ENCODE assay signal across 11 cellular contexts in genomic region chr19:46487178-46487801, GRCh38. TPM values are rescaled to one million over a fixed set of nuclear protein-coding genes. Genes with fewer than 3 reads are reported as not detected.
A peak's percentile ranks its signal among the peaks of the same experiment; 100 is the strongest.
DNase-seq lines count a peak whose midpoint lies in the region; ATAC-seq, FAIRE-seq and TF ChIP-seq lines count a peak whose summit lies in the region.
"Had no signal": no experiment of that assay in that cellular context is flagged by ENCODE, and none has a peak within 500 bp of the region (broad histone marks: within the 10 kb centered on the region; RNA-seq: fewer than 3 reads in every experiment).

No MANE protein-coding gene starts in this region.

- H2BK15ac ChIP-seq in H1 (ENCODE audit: low read length) (no peak overlapping the region), mesendoderm (replicated peaks; ENCODE audit: low read depth) (no peak overlapping the region)

- no peaks in the 10 kb centered on the region for H3K27me3 ChIP-seq in Loucy (ENCODE audit: insufficient read depth, low read length, poor library complexity, severe bottlenecking)
- H3K27me3 ChIP-seq in H1 (replicated peaks in 1 of 4; ENCODE audit: control insufficient read depth in 3 of 4, extremely low read depth in 1 of 4, insufficient read depth in 3 of 4, low read length in 3 of 4), result peaks cover 21 to 58% (median 47%) of the 10 kb centered on the region in 4 experiments
- peaks cover 25% of the 10 kb centered on the region for H3K27me3 ChIP-seq in mesendoderm (ENCODE audit: insufficient read depth, low read length, poor library complexity)
- H3K27me3 ChIP-seq in testis, result no peaks in the 10 kb centered on the region

- H3K9ac ChIP-seq in Loucy (ENCODE audit: low read depth, low read length, poor library complexity, severe bottlenecking) (no peak overlapping the region), H1 (replicated peaks in 1 of 4; ENCODE audit: extremely low read depth in 1 of 4, low read depth in 3 of 4, low read length in 3 of 4) (no peak overlapping the region; a peak in 1 of 7 replicates), mesendoderm (ENCODE audit: low read length) (peak overlapping the region; percentile 47)

- H2AK5ac ChIP-seq in H1 (ENCODE audit: low read depth, low read length) (no peak overlapping the region), mesendoderm (ENCODE audit: low read length) (no peak overlapping the region)

- H2AFZ ChIP-seq in Loucy (ENCODE audit: low read length) (0 out of 2 replicates have a peak overlapping the region, but pooled peaks have one; percentile 25), H1 (ENCODE audit: low read length) (peak overlapping the region; percentile 60; the same call in 1 of the 2 replicates)

- DNase-seq in H1 (ENCODE audit: low read depth in 1 of 2, low spot score in 2 of 2) (no peak), mesendoderm (no peak), testis (no peak), nucleus accumbens (lab: John Stamatoyannopoulos, UW) (no peak), HTR-8/SVneo (ENCODE audit: insufficient read length, low spot score) (no peak)
- DNase-seq: GDM1 had no signal

- no peaks in the 10 kb centered on the region for H3K9me2 ChIP-seq in Loucy (replicated peaks; ENCODE audit: low read depth, low read length)

- H2BK5ac ChIP-seq in H1 (ENCODE audit: low read depth, low read length), result no peak overlapping the region
- no peak overlapping the region for H2BK5ac ChIP-seq in mesendoderm (ENCODE audit: low read length)

- H3K27ac ChIP-seq in H1 (ENCODE audit: low read depth, low read length) (no peak overlapping the region), mesendoderm (ENCODE audit: low read depth, low read length) (no peak overlapping the region), testis (no peak overlapping the region)

- H3K4me1 ChIP-seq in Loucy (ENCODE audit: insufficient read depth, low read length, poor library complexity, severe bottlenecking) (no peaks in the 10 kb centered on the region), H1 (replicated peaks in 1 of 4; ENCODE audit: control insufficient read depth in 3 of 4, insufficient read depth in 4 of 4, low read length in 3 of 4) (peaks cover 0 to 17% (median 9%) of the 10 kb centered on the region in 4 experiments; a peak in 6 of 7 replicates), mesendoderm (ENCODE audit: control insufficient read depth, low read depth, low read length) (no peaks in the 10 kb centered on the region), testis (peaks cover 31% of the 10 kb centered on the region)

- H3K23ac ChIP-seq in H1 (ENCODE audit: insufficient read length) (no peak overlapping the region), mesendoderm (ENCODE audit: low read length) (no peak overlapping the region)

- no peak overlapping the region for H2BK20ac ChIP-seq in H1 (ENCODE audit: low read length)

- TF ChIP-seq EP300 in H1 (IDR thresholded peaks at IDR 0.05; ENCODE audit: borderline replicate concordance in 1 of 2, low read depth in 2 of 2, low read length in 2 of 2), result no peak

- H3K4me2 ChIP-seq in Loucy (ENCODE audit: low read depth, low read length, poor library complexity, severe bottlenecking), result no peak overlapping the region
- H3K4me2 ChIP-seq in H1 (ENCODE audit: insufficient read depth in 1 of 2, low read depth in 2 of 2, low read length in 2 of 2), result peak overlapping the region; percentile 53 to 74
- peak overlapping the region; percentile 54 for H3K4me2 ChIP-seq in mesendoderm (ENCODE audit: low read length)

- H3K56ac ChIP-seq in H1 (replicated peaks; ENCODE audit: insufficient read length, low read depth, low read length) (no peak overlapping the region), mesendoderm (ENCODE audit: low read length) (peak overlapping the region; percentile 62)

- H3K18ac ChIP-seq in H1 (ENCODE audit: extremely low read depth, low read length) (no peak overlapping the region), mesendoderm (ENCODE audit: low read length) (no peak overlapping the region)

- H3K36me3 ChIP-seq in Loucy (ENCODE audit: insufficient read depth, low read length), result no peaks in the 10 kb centered on the region
- no peaks in the 10 kb centered on the region for H3K36me3 ChIP-seq in H1 (ENCODE audit: control insufficient read depth in 2 of 4, insufficient read depth in 4 of 4, low read length in 3 of 4)
- no peaks in the 10 kb centered on the region for H3K36me3 ChIP-seq in mesendoderm (ENCODE audit: control insufficient read depth, insufficient read depth, low read length)
- H3K36me3 ChIP-seq in testis (ENCODE audit: low read depth, missing control alignments), result no peaks in the 10 kb centered on the region

- ATAC-seq in GM18870 (IDR thresholded peaks at IDR 0.05; ENCODE audit: unreplicated experiment) (no peak), HG03159 (IDR thresholded peaks at IDR 0.05; ENCODE audit: unreplicated experiment) (no peak)

- no peak overlapping the region for H3K4me3 ChIP-seq in Loucy (ENCODE audit: low read length, poor library complexity, severe bottlenecking)
- H3K4me3 ChIP-seq in H1 (ENCODE audit: extremely low read depth in 1 of 4, insufficient read depth in 2 of 4, low read depth in 3 of 4, low read length in 4 of 4), result peak overlapping the region in 3 of 4 experiments; percentile 31 to 50 (median 43); a peak in 6 of 8 replicates
- no peak overlapping the region for H3K4me3 ChIP-seq in mesendoderm (ENCODE audit: low read length)
- H3K4me3 ChIP-seq in testis, result peak overlapping the region; percentile 9 to 14

- peaks cover 4% of the 10 kb centered on the region; the same call in 1 of the 2 replicates for H3K23me2 ChIP-seq in H1 (ENCODE audit: low read depth, low read length)

- H4K5ac ChIP-seq in H1 (ENCODE audit: insufficient read length, low read depth, low read length) (no peak overlapping the region), mesendoderm (ENCODE audit: low read length) (no peak overlapping the region)

- H3K9me3 ChIP-seq in Loucy (ENCODE audit: insufficient read depth, low read depth, low read length), result no peaks in the 10 kb centered on the region
- no peaks in the 10 kb centered on the region for H3K9me3 ChIP-seq in H1 (ENCODE audit: insufficient read depth in 2 of 2, low read depth in 1 of 2, low read length in 1 of 2)
- H3K9me3 ChIP-seq in testis, result no peaks in the 10 kb centered on the region

- CTCF ChIA-PET in H1 (lab: Charles Lee; ENCODE audit: partially characterized antibody), result interaction anchor here (0.7 to 6.7 kb wide), 23 partner anchors 8 to 208 kb away, joined by 3 to 254 read pairs (median 5); partner anchors contain the start of genes PNMA8A and PNMA8B

- H3K14ac ChIP-seq in H1 (ENCODE audit: insufficient read length), result no peak overlapping the region

- intact Hi-C loops in testis (cut with DNase I; ENCODE audit: low total_unique reads), result loop anchor here (5.0 kb wide), 1 partner anchor 85 kb away; no protein-coding TSS in a partner anchor

- POLR2A ChIA-PET in H1 (lab: Charles Lee; ENCODE audit: partially characterized antibody), result interaction anchor here (0.7 to 1.7 kb wide), 4 partner anchors 10 to 91 kb away, joined by 3 to 6 read pairs (median 5); partner anchors contain the start of gene CCDC8

- FAIRE-seq in H1 (lab: Jason Lieb, UNC), result no peak
- no peak for FAIRE-seq in HTR-8/SVneo (lab: Jason Lieb, UNC)
- FAIRE-seq: small intestine had no signal

- no peak for TF ChIP-seq POLR2A in H1 (IDR thresholded peaks at IDR 0.05; ENCODE audit: control extremely low read depth in 1 of 2, low read depth in 2 of 2, low read length in 2 of 2)
- no peak for TF ChIP-seq POLR2A in testis (IDR thresholded peaks at IDR 0.05)

- TF ChIP-seq RAD21 in H1 (IDR thresholded peaks at IDR 0.05 in 1 of 2, conservative IDR thresholded peaks at IDR 0.05 in 1 of 2; ENCODE audit: low read depth in 2 of 2, low read length in 2 of 2), result no peak

- H3K4ac ChIP-seq in H1 (replicated peaks; ENCODE audit: insufficient read length, low read depth, low read length) (no peak overlapping the region), mesendoderm (ENCODE audit: low read depth, low read length) (no peak overlapping the region)

- no peak overlapping the region for H2BK120ac ChIP-seq in H1 (replicated peaks; ENCODE audit: low read depth, low read length)
- no peak overlapping the region for H2BK120ac ChIP-seq in mesendoderm (ENCODE audit: low read depth, low read length)

- no peaks in the 10 kb centered on the region for H3F3A ChIP-seq in Loucy (ENCODE audit: low read depth)

- H3K79me2 ChIP-seq in Loucy (ENCODE audit: insufficient read depth, low read length) (no peaks in the 10 kb centered on the region), H1 (ENCODE audit: control insufficient read depth in 1 of 2, insufficient read depth in 2 of 2, low read length in 2 of 2) (no peaks in the 10 kb centered on the region), mesendoderm (ENCODE audit: control insufficient read depth, insufficient read depth, low read length) (no peaks in the 10 kb centered on the region)

- TF ChIP-seq CTCF in Loucy (conservative IDR thresholded peaks at IDR 0.05; ENCODE audit: low read length) (no peak), H1 (IDR thresholded peaks at IDR 0.05; ENCODE audit: control extremely low read depth in 1 of 3, insufficient read depth in 1 of 3, low read depth in 1 of 3, low read length in 3 of 3) (no peak), testis (IDR thresholded peaks at IDR 0.05) (no peak)

- no peak overlapping the region for H4K91ac ChIP-seq in H1 (replicated peaks; ENCODE audit: insufficient read length, low read length)

- no peak overlapping the region; the same call in 1 of the 2 replicates for H2BK12ac ChIP-seq in H1 (ENCODE audit: low read depth, low read length)

- H4K8ac ChIP-seq in H1 (ENCODE audit: extremely low read depth, insufficient read depth, low read length) (peak overlapping the region; percentile 37; the same call in 1 of the 2 replicates), mesendoderm (ENCODE audit: low read depth, low read length) (no peak overlapping the region)

- 45% methylated on average over 14 of the region's 19 CpGs; no CpG with 5 or more reads in 1 of the 2 experiments for WGBS in H1 (ENCODE audit: extremely low coverage in 1 of 2, insufficient coverage in 1 of 2, insufficient read length in 1 of 2, insufficient replicate concordance in 2 of 2, low coverage in 1 of 2, low lambda C conversion rate in 2 of 2, missing lambda C conversion rate in 1 of 2), 2 experiments
- WGBS in mesendoderm (ENCODE audit: extremely low coverage, insufficient coverage, low lambda C conversion rate), result no CpG with 5 or more reads among the region's 19 CpGs
- WGBS in testis, 2 donors, result 7 to 16% methylated on average over 6 to 19 of the region's 19 CpGs

- H3K79me1 ChIP-seq in H1 (ENCODE audit: low read depth, low read length) (no peaks in the 10 kb centered on the region), mesendoderm (ENCODE audit: low read length) (no peaks in the 10 kb centered on the region)

- no peaks in the 10 kb centered on the region for H4K20me1 ChIP-seq in Loucy (ENCODE audit: insufficient read depth, low read length, poor library complexity, severe bottlenecking)
- peaks cover 3 to 6% of the 10 kb centered on the region in 2 experiments for H4K20me1 ChIP-seq in H1 (replicated peaks in 1 of 2; ENCODE audit: control insufficient read depth in 1 of 2, insufficient read depth in 2 of 2, low read length in 2 of 2)

RNA-seq across cellular contexts. Expression of gene PNMA8B, which starts 8.4 kb away (rescaled TPM):
- 1.2 and 1.4 TPM in 2 replicates for total RNA-seq in H1 (2021; fragmentation: NEBNext Ultra II Directional; extraction: Animal tissue kit (Norgen Biotek cat#: 25700))
- polyA plus RNA-seq in H1 (2011; rRNA removed) (0.48 and 0.94 TPM in 2 replicates), testis (ENCODE audit: insufficient read depth, low read depth, low replicate concordance) (1.6 TPM)
- 0.75 TPM for polyA plus RNA-seq in H1 (2011; cell fraction: cytosol; rRNA removed)
- polyA plus RNA-seq in H1 (2011; cell fraction: nucleus; rRNA removed), result 1.4 TPM
- polyA plus RNA-seq in H1 (2012, experiment 1 of 2), result 1.4 to 1.8 TPM (median 1.6 TPM) in 4 replicates
- 1.1 TPM for polyA plus RNA-seq in H1 (2012, experiment 2 of 2)
- polyA plus RNA-seq in H1 (2013, experiment 1 of 2), result 0.69 TPM
- 0.72 TPM for polyA plus RNA-seq in H1 (2013, experiment 2 of 2)
- polyA minus RNA-seq in H1 (2011; rRNA and poly(A)+ RNA removed), result 0.68 and 0.88 TPM in 2 replicates
- 1.2 TPM for polyA minus RNA-seq in H1 (2011; cell fraction: cytosol; rRNA and poly(A)+ RNA removed)
- polyA minus RNA-seq in H1 (2011; cell fraction: nucleus; rRNA and poly(A)+ RNA removed), result 1.3 TPM
- polyA plus RNA-seq in mesendoderm (2013, experiment 1 of 2), result 0.10 TPM
- 0.15 TPM for polyA plus RNA-seq in mesendoderm (2013, experiment 2 of 2)
- total RNA-seq in testis, result 1 to 10 TPM; 3.1 TPM
- total RNA-seq: activated CD4-positive, alpha-beta T cell treated with anti-CD3 and anti-CD28 coated beads, Interleukin-2, amount 10 ng/mL, durations not matched to agents 24 days and 14 days had no signal

RNA-seq across cellular contexts. Expression of gene PNMA8A, which starts 15.9 kb away (rescaled TPM):
- 21.6 and 22.8 TPM in 2 replicates for total RNA-seq in H1 (2021; fragmentation: NEBNext Ultra II Directional; extraction: Animal tissue kit (Norgen Biotek cat#: 25700))
- polyA plus RNA-seq in H1 (2011; rRNA removed) (9.2 and 10.0 TPM in 2 replicates), testis (ENCODE audit: insufficient read depth, low read depth, low replicate concordance) (48.1 TPM)
- 17.7 TPM for polyA plus RNA-seq in H1 (2011; cell fraction: cytosol; rRNA removed)
- 10.5 TPM for polyA plus RNA-seq in H1 (2011; cell fraction: nucleus; rRNA removed)
- polyA plus RNA-seq in H1 (2012, experiment 1 of 2), result 18.2 to 23.5 TPM (median 22.2 TPM) in 4 replicates
- 5.2 TPM for polyA plus RNA-seq in H1 (2012, experiment 2 of 2)
- polyA plus RNA-seq in H1 (2013, experiment 1 of 2), result 13.0 TPM
- 14.5 TPM for polyA plus RNA-seq in H1 (2013, experiment 2 of 2)
- polyA minus RNA-seq in H1 (2011; rRNA and poly(A)+ RNA removed), result 12.3 and 19.4 TPM in 2 replicates
- polyA minus RNA-seq in H1 (2011; cell fraction: cytosol; rRNA and poly(A)+ RNA removed), result 8.4 TPM
- 7.3 TPM for polyA minus RNA-seq in H1 (2011; cell fraction: nucleus; rRNA and poly(A)+ RNA removed)
- polyA plus RNA-seq in mesendoderm (2013, experiment 1 of 2), result 12.5 TPM
- polyA plus RNA-seq in mesendoderm (2013, experiment 2 of 2), result 13.0 TPM
- 10 to 100 TPM; 34.9 to 44.3 TPM for total RNA-seq in testis
- total RNA-seq: activated CD4-positive, alpha-beta T cell treated with anti-CD3 and anti-CD28 coated beads, Interleukin-2, amount 10 ng/mL, durations not matched to agents 24 days and 14 days had no signal

RNA-seq across cellular contexts. Expression of gene PNMA8C, which starts 58.6 kb away (rescaled TPM):
- total RNA-seq in H1 (2021; fragmentation: NEBNext Ultra II Directional; extraction: Animal tissue kit (Norgen Biotek cat#: 25700)), result 1.7 and 1.8 TPM in 2 replicates
- 0.46 and 0.53 TPM in 2 replicates for polyA plus RNA-seq in H1 (2011; rRNA removed)
- polyA plus RNA-seq in H1 (2011; cell fraction: cytosol; rRNA removed), result 0.48 TPM
- polyA plus RNA-seq in H1 (2011; cell fraction: nucleus; rRNA removed), result 0.46 TPM
- polyA plus RNA-seq in H1 (2012, experiment 1 of 2), result 0.66 to 1.0 TPM (median 0.76 TPM) in 4 replicates
- 0.10 TPM for polyA plus RNA-seq in H1 (2012, experiment 2 of 2)
- 0.57 TPM for polyA plus RNA-seq in H1 (2013, experiment 1 of 2)
- 0.63 TPM for polyA plus RNA-seq in H1 (2013, experiment 2 of 2)
- 0.91 and 1.1 TPM in 2 replicates for polyA minus RNA-seq in H1 (2011; rRNA and poly(A)+ RNA removed)
- polyA minus RNA-seq in H1 (2011; cell fraction: cytosol; rRNA and poly(A)+ RNA removed), result 0.59 TPM
- 0.50 TPM for polyA minus RNA-seq in H1 (2011; cell fraction: nucleus; rRNA and poly(A)+ RNA removed)
- 0.08 TPM for polyA plus RNA-seq in mesendoderm (2013, experiment 1 of 2)
- 0.10 TPM for polyA plus RNA-seq in mesendoderm (2013, experiment 2 of 2)
- total RNA-seq in testis, result 1 to 10 TPM; 1.4 to 1.9 TPM
- 1.2 TPM for polyA plus RNA-seq in testis (ENCODE audit: insufficient read depth, low read depth, low replicate concordance)
- total RNA-seq: activated CD4-positive, alpha-beta T cell treated with anti-CD3 and anti-CD28 coated beads, Interleukin-2, amount 10 ng/mL, durations not matched to agents 24 days and 14 days had no signal

Comparison
In these comparisons a context has a peak if more than half of its experiments do, and no peak if none do; other contexts are left out.
1. H3K4me3 ChIP-seq: peak in H1 (3 of 4) and testis (2 of 2); none in Loucy (single experiment) and mesendoderm (single experiment).